Comparison of ENCODE assay signal across 1 cellular context in genomic region chr16:70688266-70688742, GRCh38.
TF ChIP-seq lines count a peak whose summit lies in the region.

No MANE protein-coding gene starts in this region.

TF ChIP-seq in GM23338, 12 proteins besides CTCF, POLR2A, EP300 and RAD21 (continued from another document):
- TF ChIP-seq REST (IDR thresholded peaks at IDR 0.05; ENCODE audit: unreplicated experiment) (no peak), ZNF114 (CRISPR knock-in tag; IDR thresholded peaks at IDR 0.05) (no peak), ETS1 (IDR thresholded peaks at IDR 0.05) (no peak), JUNB (IDR thresholded peaks at IDR 0.05; ENCODE audit: unreplicated experiment) (no peak)
